Comparison of ENCODE assay signal across 9 cellular contexts in genomic region chr22:41565403-41566054, GRCh38. TPM values are rescaled to one million over a fixed set of nuclear protein-coding genes. Genes with fewer than 3 reads are reported as not detected.
DNase-seq lines count a peak whose midpoint lies in the region; ATAC-seq, FAIRE-seq and TF ChIP-seq lines count a peak whose summit lies in the region.
"Had no signal": no experiment of that assay in that cellular context is flagged by ENCODE, and none has a peak within 500 bp of the region (broad histone marks: within the 10 kb centered on the region; RNA-seq: fewer than 3 reads in every experiment).

No MANE protein-coding gene starts in this region.

- no peak for FAIRE-seq in small intestine (lab: Jason Lieb, UNC)
- FAIRE-seq: pancreas had no signal

- WGBS in small intestine, 3 donors, result 59 to 63% (median 60%) methylated on average over 8 of the region's 8 CpGs
- 49 to 50% methylated on average over 8 of the region's 8 CpGs for WGBS in tibial nerve, 2 donors

- H3K9me3 Mint-ChIP-seq in activated naive CD4-positive, alpha-beta T cell treated with anti-CD3 and anti-CD28 coated beads, Interleukin-2, amount 50 U/mL, for 72 hours, result no peaks in the 10 kb centered on the region

- peak overlapping the region in 1 of 2 donors; percentile 48 for H3K27ac Mint-ChIP-seq in activated naive CD4-positive, alpha-beta T cell treated with anti-CD3 and anti-CD28 coated beads, Interleukin-2, amount 50 U/mL, for 72 hours

- H3K36me3 ChIP-seq in small intestine (ENCODE audit: control insufficient read depth in 2 of 2, insufficient read depth in 2 of 2, low read length in 2 of 2), result no peaks in the 10 kb centered on the region
- no peaks in the 10 kb centered on the region for H3K36me3 ChIP-seq in tibial nerve
- H3K36me3 ChIP-seq: pancreas had no signal

- peak; percentile 89 to 91 for ATAC-seq in activated naive CD4-positive, alpha-beta T cell treated with anti-CD3 and anti-CD28 coated beads, Interleukin-2, amount 50 U/mL, for 72 hours
- ATAC-seq in GM21381 (IDR thresholded peaks at IDR 0.05; ENCODE audit: unreplicated experiment), result no peak

- H3K9me3 ChIP-seq in small intestine (ENCODE audit: control insufficient read depth, low read depth) (no peaks in the 10 kb centered on the region), tibial nerve (no peaks in the 10 kb centered on the region)
- H3K9me3 ChIP-seq: pancreas had no signal

- no peak for TF ChIP-seq CTCF in fibroblast of pulmonary artery (IDR thresholded peaks at IDR 0.05; ENCODE audit: low read length, missing control alignments)
- no peak for TF ChIP-seq CTCF in tibial nerve (IDR thresholded peaks at IDR 0.05)

- no peak for TF ChIP-seq EP300 in tibial nerve (IDR thresholded peaks at IDR 0.05)

- DNase-seq in activated naive CD4-positive, alpha-beta T cell treated with anti-CD3 and anti-CD28 coated beads, Interleukin-2, amount 50 U/mL, for 72 hours (ENCODE audit: low spot score in 2 of 2), result no peak
- DNase-seq in activated naive CD4-positive, alpha-beta T cell treated with anti-CD3 and anti-CD28 coated beads, Interleukin-2, amount 50 U/mL, for 16 hours, result no peak
- DNase-seq in T1000 (lab: John Stamatoyannopoulos, UW) (peak; percentile 53), fibroblast of pulmonary artery (ENCODE audit: low read depth) (peak; percentile 84), small intestine (peak; percentile 57), tibial nerve (ENCODE audit: low spot score in 2 of 2) (no peak), middle frontal gyrus (ENCODE audit: extremely low spot score, low spot score) (no peak)
- DNase-seq: pancreas had no signal

- TF ChIP-seq POLR2A in tibial nerve (IDR thresholded peaks at IDR 0.05), result no peak

- no peak overlapping the region for H3K4me3 ChIP-seq in fibroblast of pulmonary artery (replicated peaks; ENCODE audit: low read depth, low read length)
- no peak overlapping the region for H3K4me3 ChIP-seq in small intestine (ENCODE audit: low read depth in 1 of 2, low read length in 2 of 2)
- no peak overlapping the region for H3K4me3 ChIP-seq in tibial nerve
- H3K4me3 ChIP-seq: pancreas had no signal

- no peaks in the 10 kb centered on the region for H3K36me3 Mint-ChIP-seq in activated naive CD4-positive, alpha-beta T cell treated with anti-CD3 and anti-CD28 coated beads, Interleukin-2, amount 50 U/mL, for 72 hours

- H3K27me3 ChIP-seq in small intestine (ENCODE audit: control insufficient read depth in 2 of 2, insufficient read depth in 2 of 2, low read length in 2 of 2) (peaks cover 0 to 2% of the 10 kb centered on the region in 2 donors), tibial nerve (no peaks in the 10 kb centered on the region)
- H3K27me3 ChIP-seq: pancreas had no signal

- H3K27ac ChIP-seq in small intestine (ENCODE audit: low read depth in 1 of 2, low read length in 1 of 2) (peak overlapping the region in 1 of 2 donors; percentile 21), tibial nerve (peak overlapping the region in 2 of 4 donors; percentile 17 to 18)
- H3K27ac ChIP-seq: pancreas had no signal

- H3K4me1 ChIP-seq in small intestine (ENCODE audit: control insufficient read depth in 2 of 2, insufficient read depth in 1 of 2, low read depth in 1 of 2, low read length in 1 of 2) (no peaks in the 10 kb centered on the region), tibial nerve (peaks cover 0 to 31% (median 4%) of the 10 kb centered on the region in 4 donors)

RNA-seq across cellular contexts. Expression of gene CSDC2, which starts 4.7 kb away (rescaled TPM):
- total RNA-seq in activated naive CD4-positive, alpha-beta T cell treated with anti-CD3 and anti-CD28 coated beads, Interleukin-2, amount 50 U/mL, for 72 hours, result not detected
- polyA plus RNA-seq in small intestine, result 1 to 10 TPM in 2 of 3 donors, under 1 TPM in 1; 0.45 to 2.7 (median 2.1) TPM
- total RNA-seq in tibial nerve, result 10 to 100 TPM in 1 of 4 donors, 1 to 10 TPM in 3; 1.7 to 10.8 (median 2.5) TPM

RNA-seq across cellular contexts. Expression of gene POLR3H, which starts 21.3 kb away (rescaled TPM):
- total RNA-seq in activated naive CD4-positive, alpha-beta T cell treated with anti-CD3 and anti-CD28 coated beads, Interleukin-2, amount 50 U/mL, for 72 hours, result 10 to 100 TPM; 11.2 to 32.7 TPM
- polyA plus RNA-seq in small intestine, result 10 to 100 TPM in 1 of 3 donors, 1 to 10 TPM in 2; 2.7 to 18.2 (median 7.8) TPM
- 10 to 100 TPM; 26.6 to 33.6 (median 27.5) TPM for total RNA-seq in tibial nerve

RNA-seq across cellular contexts. Expression of gene PMM1, which starts 24.1 kb away (rescaled TPM):
- 10 to 100 TPM; 43.4 to 49.9 TPM for total RNA-seq in activated naive CD4-positive, alpha-beta T cell treated with anti-CD3 and anti-CD28 coated beads, Interleukin-2, amount 50 U/mL, for 72 hours
- 100 to 1,000 TPM in 2 of 3 donors, 10 to 100 TPM in 1; 45.5 to 125 (median 122) TPM for polyA plus RNA-seq in small intestine
- total RNA-seq in tibial nerve, result 10 to 100 TPM; 55.5 to 88.1 (median 83.5) TPM

RNA-seq across cellular contexts. Expression of gene DESI1, which starts 55.3 kb away (rescaled TPM):
- 10 to 100 TPM; 18.3 to 44.8 TPM for total RNA-seq in activated naive CD4-positive, alpha-beta T cell treated with anti-CD3 and anti-CD28 coated beads, Interleukin-2, amount 50 U/mL, for 72 hours
- polyA plus RNA-seq in small intestine, result 10 to 100 TPM; 16.5 to 21.5 (median 21.3) TPM
- 10 to 100 TPM; 16.5 to 24.6 (median 19.2) TPM for total RNA-seq in tibial nerve

RNA-seq across cellular contexts. Expression of gene XRCC6, which starts 55.6 kb away (rescaled TPM):
- total RNA-seq in activated naive CD4-positive, alpha-beta T cell treated with anti-CD3 and anti-CD28 coated beads, Interleukin-2, amount 50 U/mL, for 72 hours, result 100 to 1,000 TPM; 283 to 423 TPM
- 100 to 1,000 TPM; 138 to 189 (median 143) TPM for polyA plus RNA-seq in small intestine
- total RNA-seq in tibial nerve, result 100 to 1,000 TPM; 141 to 200 (median 178) TPM

Comparison
In these comparisons a context has a peak if more than half of its experiments do, and no peak if none do; other contexts are left out.
1. DNase-seq: peak in T1000 (single experiment), fibroblast of pulmonary artery (single experiment) and small intestine (single experiment); none in activated naive CD4-positive, alpha-beta T cell treated with anti-CD3 and anti-CD28 coated beads, Interleukin-2, amount 50 U/mL, for 72 hours (0 of 2), activated naive CD4-positive, alpha-beta T cell treated with anti-CD3 and anti-CD28 coated beads, Interleukin-2, amount 50 U/mL, for 16 hours (single experiment), tibial nerve (0 of 2) and middle frontal gyrus (single experiment).